Comparison of ENCODE assay signal across 1 cellular context in the genomic region with DNA sequence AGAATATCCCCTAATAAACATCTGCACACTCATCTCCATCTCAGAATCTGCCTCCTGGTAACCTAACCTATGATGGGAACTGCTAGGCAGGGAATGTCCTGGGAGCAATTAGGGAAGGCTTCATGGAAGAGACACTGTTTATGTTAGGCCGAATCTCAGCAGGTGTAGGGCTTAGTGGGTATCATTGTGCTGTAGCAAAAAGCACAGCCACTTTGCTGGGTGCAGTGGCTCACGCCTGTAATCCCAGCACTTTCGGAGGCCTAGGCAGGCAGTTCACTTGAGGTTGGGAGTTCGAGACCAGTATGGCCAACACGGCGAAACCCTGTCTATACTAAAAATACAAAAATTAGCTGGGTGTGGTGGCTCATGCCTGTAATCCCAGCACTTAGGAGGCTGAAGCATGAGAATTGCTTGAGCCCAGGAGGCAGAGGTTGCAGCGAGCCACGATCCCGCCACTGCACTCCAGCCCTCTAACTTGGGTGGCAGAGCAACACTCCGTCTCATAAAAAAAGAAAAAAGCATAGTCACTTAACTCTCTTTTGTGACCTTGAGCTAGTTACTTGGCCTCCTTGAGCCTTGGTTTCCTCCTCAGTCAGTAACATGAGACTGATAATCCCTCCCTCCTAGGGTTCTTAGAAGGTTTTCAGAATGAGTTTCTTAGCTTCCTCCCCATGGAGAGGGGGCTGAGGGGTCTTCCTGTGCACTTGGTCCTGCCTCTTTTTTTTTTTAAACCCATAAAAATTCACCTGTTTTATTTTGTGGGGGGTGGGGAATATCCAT.
TF ChIP-seq lines count a peak whose summit lies in the region.

No MANE protein-coding gene starts in this region.

TF ChIP-seq in HepG2, 621 proteins besides CTCF, POLR2A, EP300 and RAD21 (continues in another document):
- TF ChIP-seq, protein P1, sequence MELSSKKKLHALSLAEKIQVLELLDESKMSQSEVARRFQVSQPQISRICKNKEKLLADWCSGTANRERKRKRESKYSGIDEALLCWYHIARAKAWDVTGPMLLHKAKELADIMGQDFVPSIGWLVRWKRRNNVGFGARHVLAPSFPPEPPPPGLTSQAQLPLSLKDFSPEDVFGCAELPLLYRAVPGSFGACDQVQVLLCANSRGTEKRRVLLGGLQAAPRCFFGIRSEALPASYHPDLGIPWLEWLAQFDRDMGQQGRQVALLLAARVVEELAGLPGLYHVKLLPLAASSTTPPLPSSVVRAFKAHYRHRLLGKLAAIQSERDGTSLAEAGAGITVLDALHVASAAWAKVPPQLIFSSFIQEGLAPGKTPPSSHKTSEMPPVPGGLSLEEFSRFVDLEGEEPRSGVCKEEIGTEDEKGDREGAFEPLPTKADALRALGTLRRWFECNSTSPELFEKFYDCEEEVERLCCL (CRISPR knock-in tag; IDR thresholded peaks at IDR 0.05; ENCODE audit: borderline replicate concordance), result no peak
- TF ChIP-seq, protein P2, sequence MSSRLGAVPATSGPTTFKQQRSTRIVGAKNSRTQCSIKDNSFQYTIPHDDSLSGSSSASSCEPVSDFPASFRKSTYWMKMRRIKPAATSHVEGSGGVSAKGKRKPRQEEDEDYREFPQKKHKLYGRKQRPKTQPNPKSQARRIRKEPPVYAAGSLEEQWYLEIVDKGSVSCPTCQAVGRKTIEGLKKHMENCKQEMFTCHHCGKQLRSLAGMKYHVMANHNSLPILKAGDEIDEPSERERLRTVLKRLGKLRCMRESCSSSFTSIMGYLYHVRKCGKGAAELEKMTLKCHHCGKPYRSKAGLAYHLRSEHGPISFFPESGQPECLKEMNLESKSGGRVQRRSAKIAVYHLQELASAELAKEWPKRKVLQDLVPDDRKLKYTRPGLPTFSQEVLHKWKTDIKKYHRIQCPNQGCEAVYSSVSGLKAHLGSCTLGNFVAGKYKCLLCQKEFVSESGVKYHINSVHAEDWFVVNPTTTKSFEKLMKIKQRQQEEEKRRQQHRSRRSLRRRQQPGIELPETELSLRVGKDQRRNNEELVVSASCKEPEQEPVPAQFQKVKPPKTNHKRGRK (CRISPR knock-in tag; IDR thresholded peaks at IDR 0.05), result no peak
- peak; percentile 67; the same call in 1 of the 2 replicates for TF ChIP-seq TARDBP (CRISPR knock-in tag; IDR thresholded peaks at IDR 0.05)
- no peak for TF ChIP-seq TBX3 (IDR thresholded peaks at IDR 0.05; ENCODE audit: borderline replicate concordance)
- no peak for TF ChIP-seq FOSL2 (CRISPR knock-in tag; IDR thresholded peaks at IDR 0.05)
- TF ChIP-seq ZNF557 (CRISPR knock-in tag; IDR thresholded peaks at IDR 0.05), result no peak
- no peak for TF ChIP-seq ARHGAP35 (CRISPR knock-in tag; IDR thresholded peaks at IDR 0.05; ENCODE audit: borderline replicate concordance)
- TF ChIP-seq, protein P3, sequence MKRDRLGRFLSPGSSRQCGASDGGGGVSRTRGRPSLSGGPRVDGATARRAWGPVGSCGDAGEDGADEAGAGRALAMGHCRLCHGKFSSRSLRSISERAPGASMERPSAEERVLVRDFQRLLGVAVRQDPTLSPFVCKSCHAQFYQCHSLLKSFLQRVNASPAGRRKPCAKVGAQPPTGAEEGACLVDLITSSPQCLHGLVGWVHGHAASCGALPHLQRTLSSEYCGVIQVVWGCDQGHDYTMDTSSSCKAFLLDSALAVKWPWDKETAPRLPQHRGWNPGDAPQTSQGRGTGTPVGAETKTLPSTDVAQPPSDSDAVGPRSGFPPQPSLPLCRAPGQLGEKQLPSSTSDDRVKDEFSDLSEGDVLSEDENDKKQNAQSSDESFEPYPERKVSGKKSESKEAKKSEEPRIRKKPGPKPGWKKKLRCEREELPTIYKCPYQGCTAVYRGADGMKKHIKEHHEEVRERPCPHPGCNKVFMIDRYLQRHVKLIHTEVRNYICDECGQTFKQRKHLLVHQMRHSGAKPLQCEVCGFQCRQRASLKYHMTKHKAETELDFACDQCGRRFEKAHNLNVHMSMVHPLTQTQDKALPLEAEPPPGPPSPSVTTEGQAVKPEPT (CRISPR knock-in tag; IDR thresholded peaks at IDR 0.05; ENCODE audit: low read depth), result no peak
- TF ChIP-seq GATA4 (IDR thresholded peaks at IDR 0.05; ENCODE audit: borderline replicate concordance, low read depth), result no peak
- TF ChIP-seq ZNF513 (CRISPR knock-in tag; conservative IDR thresholded peaks at IDR 0.05), result no peak
- TF ChIP-seq ZBTB38 (CRISPR knock-in tag; IDR thresholded peaks at IDR 0.05), result peak; percentile 54; the same call in 1 of the 2 replicates
- TF ChIP-seq NFYC (CRISPR knock-in tag; IDR thresholded peaks at IDR 0.05), result no peak
- peak; percentile 10; the same call in 1 of the 2 replicates for TF ChIP-seq SAP130 (CRISPR knock-in tag; IDR thresholded peaks at IDR 0.05; ENCODE audit: low read depth)
- no peak for TF ChIP-seq CBX5 (CRISPR knock-in tag; IDR thresholded peaks at IDR 0.05; ENCODE audit: borderline replicate concordance)
- TF ChIP-seq SRSF4 (IDR thresholded peaks at IDR 0.05; ENCODE audit: low read depth, low read length, poor library complexity, severe bottlenecking), result no peak
- no peak for TF ChIP-seq ZNF839 (CRISPR knock-in tag; IDR thresholded peaks at IDR 0.05; ENCODE audit: borderline replicate concordance)
- no peak for TF ChIP-seq ZNF878 (CRISPR knock-in tag; IDR thresholded peaks at IDR 0.05)
- TF ChIP-seq MYNN (CRISPR knock-in tag; IDR thresholded peaks at IDR 0.05; ENCODE audit: low read depth), result no peak
- TF ChIP-seq IKZF4 (CRISPR knock-in tag; IDR thresholded peaks at IDR 0.05; ENCODE audit: borderline replicate concordance, low read depth, not compliant biosample characterization), result no peak
- TF ChIP-seq NCOA2 (CRISPR knock-in tag; IDR thresholded peaks at IDR 0.05), result no peak
- TF ChIP-seq MED1 (CRISPR knock-in tag; IDR thresholded peaks at IDR 0.05), result 0 out of 2 replicates have a peak, but pooled peaks have one; percentile 31
- TF ChIP-seq HDAC1 (CRISPR knock-in tag; IDR thresholded peaks at IDR 0.05), result no peak
- TF ChIP-seq SIX4 (CRISPR knock-in tag; IDR thresholded peaks at IDR 0.05), result no peak
- no peak for TF ChIP-seq ARNTL (CRISPR knock-in tag; IDR thresholded peaks at IDR 0.05)
- TF ChIP-seq KDM5A (IDR thresholded peaks at IDR 0.05; ENCODE audit: borderline replicate concordance, low read length), result no peak
- TF ChIP-seq TBX2 (CRISPR knock-in tag; IDR thresholded peaks at IDR 0.05; ENCODE audit: borderline replicate concordance), result no peak
- TF ChIP-seq ADNP (CRISPR knock-in tag; IDR thresholded peaks at IDR 0.05), result no peak
- TF ChIP-seq, protein P4, sequence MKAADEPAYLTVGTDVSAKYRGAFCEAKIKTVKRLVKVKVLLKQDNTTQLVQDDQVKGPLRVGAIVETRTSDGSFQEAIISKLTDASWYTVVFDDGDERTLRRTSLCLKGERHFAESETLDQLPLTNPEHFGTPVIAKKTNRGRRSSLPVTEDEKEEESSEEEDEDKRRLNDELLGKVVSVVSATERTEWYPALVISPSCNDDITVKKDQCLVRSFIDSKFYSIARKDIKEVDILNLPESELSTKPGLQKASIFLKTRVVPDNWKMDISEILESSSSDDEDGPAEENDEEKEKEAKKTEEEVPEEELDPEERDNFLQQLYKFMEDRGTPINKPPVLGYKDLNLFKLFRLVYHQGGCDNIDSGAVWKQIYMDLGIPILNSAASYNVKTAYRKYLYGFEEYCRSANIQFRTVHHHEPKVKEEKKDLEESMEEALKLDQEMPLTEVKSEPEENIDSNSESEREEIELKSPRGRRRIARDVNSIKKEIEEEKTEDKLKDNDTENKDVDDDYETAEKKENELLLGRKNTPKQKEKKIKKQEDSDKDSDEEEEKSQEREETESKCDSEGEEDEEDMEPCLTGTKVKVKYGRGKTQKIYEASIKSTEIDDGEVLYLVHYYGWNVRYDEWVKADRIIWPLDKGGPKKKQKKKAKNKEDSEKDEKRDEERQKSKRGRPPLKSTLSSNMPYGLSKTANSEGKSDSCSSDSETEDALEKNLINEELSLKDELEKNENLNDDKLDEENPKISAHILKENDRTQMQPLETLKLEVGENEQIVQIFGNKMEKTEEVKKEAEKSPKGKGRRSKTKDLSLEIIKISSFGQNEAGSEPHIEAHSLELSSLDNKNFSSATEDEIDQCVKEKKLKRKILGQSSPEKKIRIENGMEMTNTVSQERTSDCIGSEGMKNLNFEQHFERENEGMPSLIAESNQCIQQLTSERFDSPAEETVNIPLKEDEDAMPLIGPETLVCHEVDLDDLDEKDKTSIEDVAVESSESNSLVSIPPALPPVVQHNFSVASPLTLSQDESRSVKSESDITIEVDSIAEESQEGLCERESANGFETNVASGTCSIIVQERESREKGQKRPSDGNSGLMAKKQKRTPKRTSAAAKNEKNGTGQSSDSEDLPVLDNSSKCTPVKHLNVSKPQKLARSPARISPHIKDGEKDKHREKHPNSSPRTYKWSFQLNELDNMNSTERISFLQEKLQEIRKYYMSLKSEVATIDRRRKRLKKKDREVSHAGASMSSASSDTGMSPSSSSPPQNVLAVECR (CRISPR knock-in tag; IDR thresholded peaks at IDR 0.05; ENCODE audit: borderline replicate concordance), result no peak; the same call in 1 of the 2 replicates
- TF ChIP-seq, protein P5, sequence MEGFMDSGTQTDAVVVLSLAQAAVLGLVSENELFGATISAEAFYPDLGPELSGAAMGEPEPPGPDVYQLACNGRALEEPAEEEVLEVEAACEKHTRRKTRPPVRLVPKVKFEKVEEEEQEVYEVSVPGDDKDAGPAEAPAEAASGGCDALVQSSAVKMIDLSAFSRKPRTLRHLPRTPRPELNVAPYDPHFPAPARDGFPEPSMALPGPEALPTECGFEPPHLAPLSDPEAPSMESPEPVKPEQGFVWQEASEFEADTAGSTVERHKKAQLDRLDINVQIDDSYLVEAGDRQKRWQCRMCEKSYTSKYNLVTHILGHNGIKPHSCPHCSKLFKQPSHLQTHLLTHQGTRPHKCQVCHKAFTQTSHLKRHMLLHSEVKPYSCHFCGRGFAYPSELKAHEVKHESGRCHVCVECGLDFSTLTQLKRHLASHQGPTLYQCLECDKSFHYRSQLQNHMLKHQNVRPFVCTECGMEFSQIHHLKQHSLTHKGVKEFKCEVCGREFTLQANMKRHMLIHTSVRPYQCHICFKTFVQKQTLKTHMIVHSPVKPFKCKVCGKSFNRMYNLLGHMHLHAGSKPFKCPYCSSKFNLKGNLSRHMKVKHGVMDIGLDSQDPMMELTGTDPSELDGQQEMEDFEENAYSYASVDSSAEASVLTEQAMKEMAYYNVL (CRISPR knock-in tag; IDR thresholded peaks at IDR 0.05; ENCODE audit: borderline replicate concordance), result no peak
- no peak for TF ChIP-seq SUZ12 (IDR thresholded peaks at IDR 0.05; ENCODE audit: low read depth, low read length)
- TF ChIP-seq ZBTB7A (CRISPR knock-in tag; IDR thresholded peaks at IDR 0.05), result no peak
- TF ChIP-seq FOXM1 (CRISPR knock-in tag; IDR thresholded peaks at IDR 0.05), result no peak
- 0 out of 2 replicates have a peak, but pooled peaks have one; percentile 12 for TF ChIP-seq SAFB2 (CRISPR knock-in tag; IDR thresholded peaks at IDR 0.05; ENCODE audit: borderline replicate concordance, low read depth)
- no peak for TF ChIP-seq HCFC1 (IDR thresholded peaks at IDR 0.05; ENCODE audit: low read depth, low read length)
- no peak for TF ChIP-seq XRCC5 (optimal IDR thresholded peaks at IDR 0.05; ENCODE audit: low read length)
- no peak for TF ChIP-seq ZNF451 (CRISPR knock-in tag; IDR thresholded peaks at IDR 0.05)
- no peak for TF ChIP-seq RELA (CRISPR knock-in tag; IDR thresholded peaks at IDR 0.05)
- TF ChIP-seq, protein P6, sequence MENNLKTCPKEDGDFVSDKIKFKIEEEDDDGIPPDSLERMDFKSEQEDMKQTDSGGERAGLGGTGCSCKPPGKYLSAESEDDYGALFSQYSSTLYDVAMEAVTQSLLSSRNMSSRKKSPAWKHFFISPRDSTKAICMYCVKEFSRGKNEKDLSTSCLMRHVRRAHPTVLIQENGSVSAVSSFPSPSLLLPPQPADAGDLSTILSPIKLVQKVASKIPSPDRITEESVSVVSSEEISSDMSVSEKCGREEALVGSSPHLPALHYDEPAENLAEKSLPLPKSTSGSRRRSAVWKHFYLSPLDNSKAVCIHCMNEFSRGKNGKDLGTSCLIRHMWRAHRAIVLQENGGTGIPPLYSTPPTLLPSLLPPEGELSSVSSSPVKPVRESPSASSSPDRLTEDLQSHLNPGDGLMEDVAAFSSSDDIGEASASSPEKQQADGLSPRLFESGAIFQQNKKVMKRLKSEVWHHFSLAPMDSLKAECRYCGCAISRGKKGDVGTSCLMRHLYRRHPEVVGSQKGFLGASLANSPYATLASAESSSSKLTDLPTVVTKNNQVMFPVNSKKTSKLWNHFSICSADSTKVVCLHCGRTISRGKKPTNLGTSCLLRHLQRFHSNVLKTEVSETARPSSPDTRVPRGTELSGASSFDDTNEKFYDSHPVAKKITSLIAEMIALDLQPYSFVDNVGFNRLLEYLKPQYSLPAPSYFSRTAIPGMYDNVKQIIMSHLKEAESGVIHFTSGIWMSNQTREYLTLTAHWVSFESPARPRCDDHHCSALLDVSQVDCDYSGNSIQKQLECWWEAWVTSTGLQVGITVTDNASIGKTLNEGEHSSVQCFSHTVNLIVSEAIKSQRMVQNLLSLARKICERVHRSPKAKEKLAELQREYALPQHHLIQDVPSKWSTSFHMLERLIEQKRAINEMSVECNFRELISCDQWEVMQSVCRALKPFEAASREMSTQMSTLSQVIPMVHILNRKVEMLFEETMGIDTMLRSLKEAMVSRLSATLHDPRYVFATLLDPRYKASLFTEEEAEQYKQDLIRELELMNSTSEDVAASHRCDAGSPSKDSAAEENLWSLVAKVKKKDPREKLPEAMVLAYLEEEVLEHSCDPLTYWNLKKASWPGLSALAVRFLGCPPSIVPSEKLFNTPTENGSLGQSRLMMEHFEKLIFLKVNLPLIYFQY (CRISPR knock-in tag; IDR thresholded peaks at IDR 0.05; ENCODE audit: borderline replicate concordance), result no peak
- no peak for TF ChIP-seq ZNF496 (CRISPR knock-in tag; IDR thresholded peaks at IDR 0.05; ENCODE audit: insufficient replicate concordance)
- TF ChIP-seq ZNF550 (CRISPR knock-in tag; IDR thresholded peaks at IDR 0.05; ENCODE audit: borderline replicate concordance), result no peak
- no peak for TF ChIP-seq SMAD3 (CRISPR knock-in tag; IDR thresholded peaks at IDR 0.05)
- no peak for TF ChIP-seq ZNF503 (CRISPR knock-in tag; IDR thresholded peaks at IDR 0.05)
